ENCODE assay signal across 16 cellular contexts in genomic region chr9:76595645-76596044, GRCh38.
DNase-seq lines count a peak whose midpoint lies in the region; ATAC-seq and TF ChIP-seq lines count a peak whose summit lies in the region.
"Had no signal": no experiment of that assay in that cellular context is flagged by ENCODE, and none has a peak within 500 bp of the region (broad histone marks: within the 10 kb centered on the region; RNA-seq: fewer than 3 reads in every experiment).

No MANE protein-coding gene starts in this region.

- no peaks in the 10 kb centered on the region for H3K36me3 Mint-ChIP-seq in activated T-helper 17 cell treated with anti-CD3 and anti-CD28 coated beads, Interleukin-2, amount 50 U/mL, for 72 hours (ENCODE audit: low read depth)
- H3K36me3 Mint-ChIP-seq: naive thymus-derived CD8-positive, alpha-beta T cell had no signal

- ATAC-seq in Right ventricle myocardium superior (ENCODE audit: poor library complexity): peak; percentile 57
- peak; percentile 78 for ATAC-seq in upper lobe of right lung
- no peak for ATAC-seq in activated T-helper 17 cell treated with anti-CD3 and anti-CD28 coated beads, Interleukin-2, amount 50 U/mL, for 72 hours (replicated peaks)
- no peak for ATAC-seq in GM21619 (IDR thresholded peaks at IDR 0.05; ENCODE audit: unreplicated experiment)
- ATAC-seq: naive thymus-derived CD8-positive, alpha-beta T cell had no signal

- DNase-seq in Right ventricle myocardium superior: no peak
- no peak for DNase-seq in cardiac septum (ENCODE audit: low spot score)
- no peak for DNase-seq in SJSA1 (ENCODE audit: low read depth in 1 of 2, low spot score in 2 of 2)
- no peak for DNase-seq in hepatocyte (ENCODE audit: low spot score)
- no peak for DNase-seq in upper lobe of right lung
- DNase-seq in retina: no peak
- DNase-seq: activated CD4-positive, alpha-beta T cell treated with anti-CD3 and anti-CD28 coated beads, Interleukin-2, amount 10 ng/mL, durations not matched to agents 24 days and 14 days; CD8-positive, alpha-beta memory T cell; glutamatergic neuron; naive thymus-derived CD8-positive, alpha-beta T cell; NCI-H146; stimulated activated CD4-positive, alpha-beta T cell treated with anti-CD3 and anti-CD28 coated beads, Interleukin-4, amount 100 ng/mL, for 24 hours; T-helper 2 cell had no signal

- H3K4me3 ChIP-seq in SJSA1 (no peak overlapping the region), hepatocyte (no peak overlapping the region), upper lobe of right lung (no peak overlapping the region)
- H3K4me3 ChIP-seq: A549 had no signal

- 45% methylated on average over 3 of the region's 3 CpGs for WGBS in hepatocyte (ENCODE audit: low lambda C conversion rate, missing lambda C conversion rate)

- H3K9me3 Mint-ChIP-seq in activated T-helper 17 cell treated with anti-CD3 and anti-CD28 coated beads, Interleukin-2, amount 50 U/mL, for 72 hours: no peaks in the 10 kb centered on the region
- H3K9me3 Mint-ChIP-seq: activated CD4-positive, alpha-beta T cell treated with anti-CD3 and anti-CD28 coated beads, Interleukin-2, amount 10 ng/mL, durations not matched to agents 24 days and 14 days; naive thymus-derived CD8-positive, alpha-beta T cell had no signal

- no peaks in the 10 kb centered on the region for H3K9me2 ChIP-seq in hepatocyte (replicated peaks; ENCODE audit: insufficient read depth)

- peaks cover 7% of the 10 kb centered on the region for H3K4me1 Mint-ChIP-seq in activated T-helper 17 cell treated with anti-CD3 and anti-CD28 coated beads, Interleukin-2, amount 50 U/mL, for 72 hours

- H3K9me3 ChIP-seq in SJSA1 (replicated peaks) (no peaks in the 10 kb centered on the region), hepatocyte (ENCODE audit: low read depth) (no peaks in the 10 kb centered on the region), upper lobe of right lung (no peaks in the 10 kb centered on the region)
- H3K9me3 ChIP-seq: A549 had no signal

- H3K27ac ChIP-seq in SJSA1 (peak overlapping the region; percentile 33; the same call in 1 of the 2 replicates), hepatocyte (peak overlapping the region; percentile 8), upper lobe of right lung (no peak overlapping the region)
- H3K27ac ChIP-seq: A549 had no signal

- no peak overlapping the region for H3K4me3 Mint-ChIP-seq in activated T-helper 17 cell treated with anti-CD3 and anti-CD28 coated beads, Interleukin-2, amount 50 U/mL, for 72 hours
- H3K4me3 Mint-ChIP-seq: activated CD4-positive, alpha-beta T cell treated with anti-CD3 and anti-CD28 coated beads, Interleukin-2, amount 10 ng/mL, durations not matched to agents 24 days and 14 days; naive thymus-derived CD8-positive, alpha-beta T cell had no signal

- no peak overlapping the region for H3K27ac Mint-ChIP-seq in activated T-helper 17 cell treated with anti-CD3 and anti-CD28 coated beads, Interleukin-2, amount 50 U/mL, for 72 hours
- H3K27ac Mint-ChIP-seq: activated CD4-positive, alpha-beta T cell treated with anti-CD3 and anti-CD28 coated beads, Interleukin-2, amount 10 ng/mL, durations not matched to agents 24 days and 14 days; naive thymus-derived CD8-positive, alpha-beta T cell had no signal

- no peaks in the 10 kb centered on the region for H3K79me2 ChIP-seq in hepatocyte

- H3K4me1 ChIP-seq in SJSA1 (replicated peaks) (peaks cover 27% of the 10 kb centered on the region), hepatocyte (ENCODE audit: insufficient read depth) (peaks cover 24% of the 10 kb centered on the region), upper lobe of right lung (no peaks in the 10 kb centered on the region)
- H3K4me1 ChIP-seq: A549 had no signal

- H3K4me2 ChIP-seq in hepatocyte: no peak overlapping the region

- H4K20me1 ChIP-seq in hepatocyte (ENCODE audit: insufficient read depth, poor library complexity, severe bottlenecking): no peaks in the 10 kb centered on the region

- H3K27me3 ChIP-seq in SJSA1 (replicated peaks) (no peaks in the 10 kb centered on the region), hepatocyte (no peaks in the 10 kb centered on the region), upper lobe of right lung (no peaks in the 10 kb centered on the region)

- no peak overlapping the region for H2AFZ ChIP-seq in hepatocyte

- H3K27me3 Mint-ChIP-seq in activated T-helper 17 cell treated with anti-CD3 and anti-CD28 coated beads, Interleukin-2, amount 50 U/mL, for 72 hours: peaks cover 12% of the 10 kb centered on the region

- H3K36me3 ChIP-seq in SJSA1: no peaks in the 10 kb centered on the region
- H3K36me3 ChIP-seq in hepatocyte (replicated peaks; ENCODE audit: insufficient read depth, low read depth): no peaks in the 10 kb centered on the region
- H3K36me3 ChIP-seq in upper lobe of right lung: no peaks in the 10 kb centered on the region

- intact Hi-C loops in Right ventricle myocardium superior (cut with DNase I) (no loop called here), cardiac septum (cut with DNase I) (no loop called here), upper lobe of right lung (cut with DNase I) (no loop called here)

- no peak for TF ChIP-seq CTCF in hepatocyte (IDR thresholded peaks at IDR 0.05; ENCODE audit: poor library complexity)
- no peak for TF ChIP-seq CTCF in upper lobe of right lung (IDR thresholded peaks at IDR 0.05)

Comparison
In these comparisons a context has a peak if more than half of its experiments do, and no peak if none do; other contexts are left out.
1. ATAC-seq: peak in Right ventricle myocardium superior (single experiment) and upper lobe of right lung (single experiment); none in activated T-helper 17 cell treated with anti-CD3 and anti-CD28 coated beads, Interleukin-2, amount 50 U/mL, for 72 hours (single experiment) and GM21619 (single experiment).